10 cellular contexts compared by ENCODE assay signal in genomic region chr17:74746922-74747321, GRCh38. TPM values are rescaled to one million over a fixed set of nuclear protein-coding genes. Genes with fewer than 3 reads are reported as not detected.
DNase-seq lines count a peak whose midpoint lies in the region; ATAC-seq and TF ChIP-seq lines count a peak whose summit lies in the region.
"Had no signal": no experiment of that assay in that cellular context is flagged by ENCODE, and none has a peak within 500 bp of the region (broad histone marks: within the 10 kb centered on the region; RNA-seq: fewer than 3 reads in every experiment).

No MANE protein-coding gene starts in this region.

- ATAC-seq in GM21367 (IDR thresholded peaks at IDR 0.05; ENCODE audit: unreplicated experiment): no peak

- H3K4me1 ChIP-seq in skeletal muscle tissue (ENCODE audit: control insufficient read depth in 3 of 3, insufficient read depth in 3 of 3, low read length in 3 of 3) (peaks cover 23 to 52% (median 41%) of the 10 kb centered on the region in 3 donors), suprapubic skin (peaks cover 62% of the 10 kb centered on the region)

- H3K27me3 Mint-ChIP-seq in T-helper 2 cell treated with Interferon-gamma antibody and Interleukin-4, amounts not matched to agents 5 μg/mL and 100 μg/mL, for 36 hours (ENCODE audit: low read depth): no peaks in the 10 kb centered on the region
- peaks cover 20% of the 10 kb centered on the region for H3K27me3 Mint-ChIP-seq in endothelial cell (ENCODE audit: unreplicated experiment)

- H3K27ac ChIP-seq in skeletal muscle tissue (ENCODE audit: low read depth, low read length): peak overlapping the region; percentile 36
- H3K27ac ChIP-seq in suprapubic skin: no peak overlapping the region

- H3K4me3 ChIP-seq in skeletal muscle tissue (ENCODE audit: low read length in 3 of 3) (no peak overlapping the region), suprapubic skin (no peak overlapping the region)

- TF ChIP-seq POLR2A in suprapubic skin (IDR thresholded peaks at IDR 0.05): no peak

- no peak for TF ChIP-seq CTCF in endothelial cell (IDR thresholded peaks at IDR 0.05; ENCODE audit: unreplicated experiment)
- TF ChIP-seq CTCF in suprapubic skin (IDR thresholded peaks at IDR 0.05): no peak

- H3K27ac Mint-ChIP-seq in T-helper 2 cell treated with Interferon-gamma antibody and Interleukin-4, amounts not matched to agents 5 μg/mL and 100 μg/mL, for 36 hours: peak overlapping the region; percentile 81
- H3K27ac Mint-ChIP-seq in endothelial cell (ENCODE audit: unreplicated experiment): no peak overlapping the region

- TF ChIP-seq EP300 in suprapubic skin (IDR thresholded peaks at IDR 0.05): no peak

- H3K9me3 ChIP-seq in skeletal muscle tissue (ENCODE audit: control insufficient read depth in 3 of 3, low read length in 3 of 3) (no peaks in the 10 kb centered on the region), suprapubic skin (no peaks in the 10 kb centered on the region)

- WGBS in suprapubic skin: 34% methylated on average over 5 of the region's 6 CpGs

- peaks cover 46% of the 10 kb centered on the region for H3K4me1 Mint-ChIP-seq in T-helper 2 cell treated with Interferon-gamma antibody and Interleukin-4, amounts not matched to agents 5 μg/mL and 100 μg/mL, for 36 hours (ENCODE audit: low read depth)
- H3K4me1 Mint-ChIP-seq in endothelial cell (ENCODE audit: unreplicated experiment): peaks cover 61% of the 10 kb centered on the region

- peaks cover 52% of the 10 kb centered on the region for H3K36me3 Mint-ChIP-seq in T-helper 2 cell treated with Interferon-gamma antibody and Interleukin-4, amounts not matched to agents 5 μg/mL and 100 μg/mL, for 36 hours (ENCODE audit: low read depth)
- peaks cover 5% of the 10 kb centered on the region for H3K36me3 Mint-ChIP-seq in endothelial cell (ENCODE audit: low read depth, unreplicated experiment)

- no peak for DNase-seq in T-helper 2 cell treated with Interferon-gamma antibody and Interleukin-4, amounts not matched to agents 5 μg/mL and 100 μg/mL, for 36 hours (ENCODE audit: low spot score)
- DNase-seq in T-helper 2 cell (no peak), SKM-1 treated with dmso at 0.1 percent for 144 hours (lab: John Stamatoyannopoulos, UW; ENCODE audit: unreplicated experiment) (peak; percentile 31), endothelial cell (ENCODE audit: low spot score) (no peak), NCI-H1930 (lab: John Stamatoyannopoulos, UW) (no peak), suprapubic skin (ENCODE audit: low spot score in 2 of 2) (no peak)
- DNase-seq: NCI-H526 treated with DMSO at 0.1 percent for 48 hours had no signal

- H3K4me3 Mint-ChIP-seq in T-helper 2 cell treated with Interferon-gamma antibody and Interleukin-4, amounts not matched to agents 5 μg/mL and 100 μg/mL, for 36 hours: peak overlapping the region; percentile 67
- peak overlapping the region; percentile 57 for H3K4me3 Mint-ChIP-seq in endothelial cell (ENCODE audit: unreplicated experiment)

- H3K9ac ChIP-seq in skeletal muscle tissue (ENCODE audit: low read depth in 1 of 3, low read length in 3 of 3): no peak overlapping the region

- no peaks in the 10 kb centered on the region for H3K9me3 Mint-ChIP-seq in T-helper 2 cell treated with Interferon-gamma antibody and Interleukin-4, amounts not matched to agents 5 μg/mL and 100 μg/mL, for 36 hours
- H3K9me3 Mint-ChIP-seq in endothelial cell (ENCODE audit: unreplicated experiment): no peaks in the 10 kb centered on the region

- H3K27me3 ChIP-seq in skeletal muscle tissue (ENCODE audit: control insufficient read depth in 3 of 3, insufficient read depth in 3 of 3, low read length in 3 of 3) (peaks cover 0 to 20% (median 18%) of the 10 kb centered on the region in 3 donors), suprapubic skin (peaks cover 5% of the 10 kb centered on the region)

- H3K36me3 ChIP-seq in skeletal muscle tissue (ENCODE audit: control insufficient read depth in 3 of 3, insufficient read depth in 3 of 3, low read length in 3 of 3) (no peaks in the 10 kb centered on the region), suprapubic skin (no peaks in the 10 kb centered on the region)

RNA-seq across cellular contexts. Expression of gene NHERF1, which starts 1.5 kb away (rescaled TPM):
- 30.5 TPM for total RNA-seq in endothelial cell (ENCODE audit: unreplicated experiment)
- total RNA-seq in skeletal muscle tissue: 5.2 TPM
- 10 to 100 TPM; 21.1 to 53.8 (median 42.0) TPM for total RNA-seq in suprapubic skin

RNA-seq across cellular contexts. Expression of gene RAB37, which starts 9.9 kb away (rescaled TPM):
- total RNA-seq in endothelial cell (ENCODE audit: unreplicated experiment) (2.5 TPM), skeletal muscle tissue (1.0 TPM), suprapubic skin (under 1 TPM in 2 of 4 donors, not detected in 2; 0.32 to 0.38 TPM)
- total RNA-seq: A172 had no signal

RNA-seq across cellular contexts. Expression of gene NAT9, which starts 29.2 kb away (rescaled TPM):
- 50.1 TPM for total RNA-seq in endothelial cell (ENCODE audit: unreplicated experiment)
- 17.7 TPM for total RNA-seq in skeletal muscle tissue
- 10 to 100 TPM; 21.0 to 32.7 (median 24.4) TPM for total RNA-seq in suprapubic skin

RNA-seq across cellular contexts. Expression of gene CD300LF, which starts 34.2 kb away (rescaled TPM):
- total RNA-seq in endothelial cell (ENCODE audit: unreplicated experiment) (not detected), skeletal muscle tissue (0.52 TPM), suprapubic skin (not detected)
- total RNA-seq: A172 had no signal
